ENCODE assay signal across 8 cellular contexts in genomic region chr15:68650901-68651709, GRCh38.
DNase-seq lines count a peak whose midpoint lies in the region; FAIRE-seq and TF ChIP-seq lines count a peak whose summit lies in the region.

No MANE protein-coding gene starts in this region.

- DNase-seq in cardiac muscle cell (ENCODE audit: low read depth in 1 of 2, low spot score in 1 of 2) (peak; percentile 49 to 77), cardiac septum (ENCODE audit: low spot score) (no peak), epithelial cell of esophagus (ENCODE audit: low read depth) (peak; percentile 54), RCC 7860 (ENCODE audit: low spot score) (no peak), foreskin melanocyte (no peak), DMS153 (lab: John Stamatoyannopoulos, UW) (no peak)
- DNase-seq in activated CD4-positive, alpha-beta T cell treated with anti-CD3 and anti-CD28 coated beads for 48 hours, result peak; percentile 72

- FAIRE-seq in RCC 7860 (lab: Jason Lieb, UNC), result no peak

- no peaks in the 10 kb centered on the region for H3K9me3 ChIP-seq in cardiac muscle cell (ENCODE audit: low read depth)
- H3K9me3 ChIP-seq in neural cell (ENCODE audit: low read length), result no peaks in the 10 kb centered on the region

- no peaks in the 10 kb centered on the region for H3F3A ChIP-seq in neural cell (ENCODE audit: insufficient read depth, low read length, poor library complexity, severe bottlenecking)

- H2AFZ ChIP-seq in neural cell (ENCODE audit: low read depth, low read length), result no peak overlapping the region

- H3K4me3 ChIP-seq in cardiac muscle cell (no peak overlapping the region), epithelial cell of esophagus (ENCODE audit: low read length) (no peak overlapping the region), neural cell (ENCODE audit: low read length) (no peak overlapping the region)

- H3K27ac ChIP-seq in cardiac muscle cell (no peak overlapping the region), neural cell (ENCODE audit: low read length) (no peak overlapping the region)

- no peaks in the 10 kb centered on the region for H4K20me1 ChIP-seq in neural cell (ENCODE audit: insufficient read depth)

- no peak for TF ChIP-seq RAD21 in neural cell (conservative IDR thresholded peaks at IDR 0.05)

- H3K27me3 ChIP-seq in cardiac muscle cell, result no peaks in the 10 kb centered on the region
- no peaks in the 10 kb centered on the region for H3K27me3 ChIP-seq in neural cell (ENCODE audit: insufficient read depth, low read depth, low read length)

- H3K79me2 ChIP-seq in neural cell (replicated peaks; ENCODE audit: insufficient read depth, low read length), result no peaks in the 10 kb centered on the region

- no peaks in the 10 kb centered on the region for H3K36me3 ChIP-seq in cardiac muscle cell
- no peaks in the 10 kb centered on the region for H3K36me3 ChIP-seq in neural cell (ENCODE audit: insufficient read depth, low read length)

- no peak for TF ChIP-seq EP300 in neural cell (conservative IDR thresholded peaks at IDR 0.05; ENCODE audit: poor library complexity, severe bottlenecking)

- H3K4me1 ChIP-seq in cardiac muscle cell (ENCODE audit: low read depth), result peaks cover 5% of the 10 kb centered on the region

- intact Hi-C loops in cardiac septum (cut with DNase I), result no loop called here

- TF ChIP-seq CTCF in cardiac muscle cell (IDR thresholded peaks at IDR 0.05; ENCODE audit: low read depth, low read length) (peak; percentile 80), epithelial cell of esophagus (IDR thresholded peaks at IDR 0.05; ENCODE audit: insufficient read depth, low read depth, low read length, missing control alignments) (peak; percentile 72), neural cell (IDR thresholded peaks at IDR 0.05; ENCODE audit: poor library complexity, severe bottlenecking) (peak; percentile 42)

- no peak overlapping the region for H3K9ac ChIP-seq in neural cell (ENCODE audit: low read length)

- H3K4me2 ChIP-seq in neural cell (ENCODE audit: low read length), result no peak overlapping the region

- no peaks in the 10 kb centered on the region for H3K9me2 ChIP-seq in neural cell (ENCODE audit: insufficient read depth, low read length)

TF ChIP-seq in neural cell, 6 proteins besides CTCF, POLR2A, EP300 and RAD21:
- TF ChIP-seq SMC3 (conservative IDR thresholded peaks at IDR 0.05; ENCODE audit: poor library complexity), result no peak
- no peak for TF ChIP-seq MXI1 (conservative IDR thresholded peaks at IDR 0.05; ENCODE audit: poor library complexity, severe bottlenecking)
- no peak for TF ChIP-seq TAF1 (IDR thresholded peaks at IDR 0.05; ENCODE audit: low read depth)
- TF ChIP-seq EZH2 (IDR thresholded peaks at IDR 0.05; ENCODE audit: borderline replicate concordance, insufficient read depth, low read length, poor library complexity, severe bottlenecking), result no peak
- TF ChIP-seq POLR2AphosphoS5 (IDR thresholded peaks at IDR 0.05), result no peak
- no peak for TF ChIP-seq REST (IDR thresholded peaks at IDR 0.05; ENCODE audit: borderline replicate concordance)

Comparison
In these comparisons a context has a peak if more than half of its experiments do, and no peak if none do; other contexts are left out.
1. DNase-seq: peak in cardiac muscle cell (2 of 2), activated CD4-positive, alpha-beta T cell treated with anti-CD3 and anti-CD28 coated beads for 48 hours (single experiment) and epithelial cell of esophagus (single experiment); none in cardiac septum (single experiment), RCC 7860 (single experiment), foreskin melanocyte (single experiment) and DMS153 (single experiment).
2. Peak in every context shown above with its lines, with median percentiles within 50 percentile points of each other: CTCF ChIP-seq.